ENCODE assay signal across 8 cellular contexts in genomic region chr11:61361237-61361636, GRCh38. TPM values are rescaled to one million over a fixed set of nuclear protein-coding genes. Genes with fewer than 3 reads are reported as not detected.
DNase-seq lines count a peak whose midpoint lies in the region; ATAC-seq and TF ChIP-seq lines count a peak whose summit lies in the region.

No MANE protein-coding gene starts in this region.

- WGBS in sigmoid colon, 2 donors: 2 to 7% methylated on average over 14 of the region's 14 CpGs

- TF ChIP-seq POLR2A in sigmoid colon (IDR thresholded peaks at IDR 0.05): no peak

- ATAC-seq in GM18907 (IDR thresholded peaks at IDR 0.05; ENCODE audit: unreplicated experiment): no peak

- H3K27me3 ChIP-seq in SJCRH30 (no peaks in the 10 kb centered on the region), sigmoid colon (no peaks in the 10 kb centered on the region)

- H3K4me1 ChIP-seq in SJCRH30: no peaks in the 10 kb centered on the region
- H3K4me1 ChIP-seq in sigmoid colon: peaks cover 2 to 30% (median 27%) of the 10 kb centered on the region in 4 donors

- peak overlapping the region; percentile 93 for H3K4me3 ChIP-seq in GM12875 (ENCODE audit: low read depth, low read length)
- peak overlapping the region; percentile 83 for H3K4me3 ChIP-seq in SJCRH30
- peak overlapping the region; percentile 82 for H3K4me3 ChIP-seq in fibroblast of pulmonary artery (replicated peaks; ENCODE audit: low read depth, low read length)
- peak overlapping the region; percentile 56 to 70 (median 64) for H3K4me3 ChIP-seq in sigmoid colon

- intact Hi-C loops in sigmoid colon (cut with DNase I): no loop called here

- H3K27ac ChIP-seq in SJCRH30 (peak overlapping the region; percentile 98), sigmoid colon (peak overlapping the region; percentile 90 to 100 (median 96))

- no peaks in the 10 kb centered on the region for H3K9me3 ChIP-seq in SJCRH30 (replicated peaks)
- H3K9me3 ChIP-seq in sigmoid colon: no peaks in the 10 kb centered on the region

- TF ChIP-seq CTCF in GM12875 (IDR thresholded peaks at IDR 0.05; ENCODE audit: borderline replicate concordance, insufficient read depth, low read depth, low read length) (no peak), fibroblast of pulmonary artery (IDR thresholded peaks at IDR 0.05; ENCODE audit: low read length, missing control alignments) (no peak), sigmoid colon (IDR thresholded peaks at IDR 0.05) (no peak)

- no peak for TF ChIP-seq EP300 in sigmoid colon (IDR thresholded peaks at IDR 0.05)

- DNase-seq in SJCRH30 (no peak), fibroblast of pulmonary artery (ENCODE audit: low read depth) (no peak), sigmoid colon (no peak), SIG-M5 treated with dmso at 0.1 percent for 504 hours (lab: John Stamatoyannopoulos, UW; ENCODE audit: unreplicated experiment) (no peak)
- DNase-seq in activated CD4-positive, CD25-positive, alpha-beta regulatory T cell (lab: John Stamatoyannopoulos, UW): no peak
- no peak for DNase-seq in activated CD4-positive, alpha-beta T cell treated with anti-CD3 and anti-CD28 coated beads for 1 hour

- H3K36me3 ChIP-seq in SJCRH30: peaks cover 23% of the 10 kb centered on the region
- peaks cover 6 to 29% (median 19%) of the 10 kb centered on the region in 4 donors for H3K36me3 ChIP-seq in sigmoid colon

RNA-seq across cellular contexts. Expression of gene CYB561A3, which starts 0.4 kb away (rescaled TPM):
- 9.9 and 10.7 TPM in 2 replicates for total RNA-seq in SJCRH30 (2014; rRNA removed; shearing (Covaris generic))
- 10 to 100 TPM; 17.3 to 39.6 (median 30.5) TPM for total RNA-seq in sigmoid colon
- polyA plus RNA-seq in sigmoid colon: 10 to 100 TPM; 35.1 to 66.2 (median 39.6) TPM

RNA-seq across cellular contexts. Expression of gene TMEM138, which starts 0.9 kb away (rescaled TPM):
- 35.1 and 40.6 TPM in 2 replicates for total RNA-seq in SJCRH30 (2014; rRNA removed; shearing (Covaris generic))
- total RNA-seq in sigmoid colon: 10 to 100 TPM; 13.5 to 33.8 (median 21.0) TPM
- polyA plus RNA-seq in sigmoid colon: 10 to 100 TPM; 12.6 to 39.9 (median 19.4) TPM

RNA-seq across cellular contexts. Expression of gene TKFC, which starts 28.2 kb away (rescaled TPM):
- 15.3 and 17.7 TPM in 2 replicates for total RNA-seq in SJCRH30 (2014; rRNA removed; shearing (Covaris generic))
- total RNA-seq in sigmoid colon: 10 to 100 TPM; 10.8 to 12.0 (median 11.8) TPM
- 10 to 100 TPM; 14.4 to 40.0 (median 29.4) TPM for polyA plus RNA-seq in sigmoid colon

RNA-seq across cellular contexts. Expression of gene DDB1, which starts 28.3 kb away (rescaled TPM):
- 209 and 214 TPM in 2 replicates for total RNA-seq in SJCRH30 (2014; rRNA removed; shearing (Covaris generic))
- 100 to 1,000 TPM; 101 to 108 (median 105) TPM for total RNA-seq in sigmoid colon
- 100 to 1,000 TPM in 1 of 3 donors, 10 to 100 TPM in 2; 68.2 to 120 (median 75.1) TPM for polyA plus RNA-seq in sigmoid colon

RNA-seq across cellular contexts. Expression of gene TMEM216, which starts 31.1 kb away (rescaled TPM):
- total RNA-seq in SJCRH30 (2014; rRNA removed; shearing (Covaris generic)): 15.9 and 21.4 TPM in 2 replicates
- total RNA-seq in sigmoid colon: 10 to 100 TPM in 3 of 4 donors, 1 to 10 TPM in 1; 6.9 to 17.6 (median 12.0) TPM
- 10 to 100 TPM; 12.5 to 14.4 (median 14.1) TPM for polyA plus RNA-seq in sigmoid colon
